Comparison of ENCODE assay signal across 8 cellular contexts in genomic region chr18:48412339-48412929, GRCh38. TPM values are rescaled to one million over a fixed set of nuclear protein-coding genes. Genes with fewer than 3 reads are reported as not detected.
DNase-seq lines count a peak whose midpoint lies in the region; ATAC-seq, FAIRE-seq and TF ChIP-seq lines count a peak whose summit lies in the region.

No MANE protein-coding gene starts in this region.

- intact Hi-C loops in lower leg skin (cut with DNase I; ENCODE audit: low total_unique reads) = no loop called here

- H3K4me1 Mint-ChIP-seq in memory B cell = peaks cover 2% of the 10 kb centered on the region

- peaks cover 22% of the 10 kb centered on the region for H3K27me3 Mint-ChIP-seq in memory B cell

- peaks cover 1% of the 10 kb centered on the region for H3K36me3 Mint-ChIP-seq in memory B cell

- no peak for TF ChIP-seq POLR2A in lower leg skin (IDR thresholded peaks at IDR 0.05)

- H3K4me3 ChIP-seq in HFF-Myc (replicated peaks; ENCODE audit: low read depth, low read length) (no peak overlapping the region), bronchial epithelial cell (ENCODE audit: low read depth, low read length) (no peak overlapping the region), lower leg skin (ENCODE audit: low read depth, poor library complexity, severe bottlenecking) (no peak overlapping the region)

- 16 to 17% methylated on average over 7 of the region's 7 CpGs for WGBS in lower leg skin, 2 donors

- peak; percentile 44 for DNase-seq in DMS 273 treated with DMSO at 0.1 percent for 48 hours (lab: John Stamatoyannopoulos, UW)
- DNase-seq in HFF-Myc (ENCODE audit: extremely low read depth, low read depth) = no peak
- DNase-seq in NCI-H82 treated with DMSO at 0.1 percent for 48 hours (lab: John Stamatoyannopoulos, UW; ENCODE audit: unreplicated experiment) = peak; percentile 16
- DNase-seq in bronchial epithelial cell (ENCODE audit: low read depth) = peak; percentile 54
- no peak for DNase-seq in memory B cell (ENCODE audit: low spot score in 2 of 2)
- no peak for DNase-seq in lower leg skin (ENCODE audit: low spot score in 2 of 2)

- ATAC-seq in memory B cell (ENCODE audit: low read depth) = peak; percentile 51
- no peak for ATAC-seq in HG02840 (IDR thresholded peaks at IDR 0.05; ENCODE audit: low FRiP score, unreplicated experiment)
- ATAC-seq in HG02678 (IDR thresholded peaks at IDR 0.05; ENCODE audit: unreplicated experiment) = no peak

- no peaks in the 10 kb centered on the region for H3K36me3 ChIP-seq in bronchial epithelial cell (ENCODE audit: control insufficient read depth, insufficient read depth, low read length)

- H3K4me3 Mint-ChIP-seq in memory B cell = no peak overlapping the region

- H3K27ac Mint-ChIP-seq in memory B cell = no peak overlapping the region

- no peak for FAIRE-seq in bronchial epithelial cell (lab: Jason Lieb, UNC)

- H3K27me3 ChIP-seq in bronchial epithelial cell (ENCODE audit: control insufficient read depth, insufficient read depth, low read length) = peaks cover 9% of the 10 kb centered on the region

- H3K9me3 Mint-ChIP-seq in memory B cell = peaks cover 4% of the 10 kb centered on the region

- peak; percentile 74 for TF ChIP-seq CTCF in HFF-Myc (IDR thresholded peaks at IDR 0.05; ENCODE audit: low read depth, low read length, missing control alignments)
- TF ChIP-seq CTCF in bronchial epithelial cell (IDR thresholded peaks at IDR 0.05; ENCODE audit: insufficient read depth, low read length, severe bottlenecking) = peak; percentile 75
- TF ChIP-seq CTCF in lower leg skin (IDR thresholded peaks at IDR 0.05) = no peak

RNA-seq across cellular contexts. Expression of gene ZBTB7C, which starts 3.3 kb away (rescaled TPM):
- total RNA-seq in bronchial epithelial cell (under 0.01 and 1.2 TPM in 2 replicates), lower leg skin (10 to 100 TPM; 44.2 to 59.7 (median 50.7) TPM)

Comparison
In these comparisons a context has a peak if more than half of its experiments do, and no peak if none do; other contexts are left out.
1. DNase-seq: peak in DMS 273 treated with DMSO at 0.1 percent for 48 hours (single experiment), NCI-H82 treated with DMSO at 0.1 percent for 48 hours (single experiment) and bronchial epithelial cell (single experiment); none in HFF-Myc (single experiment), memory B cell (0 of 2) and lower leg skin (0 of 2).
2. CTCF ChIP-seq: peak in HFF-Myc (single experiment) and bronchial epithelial cell (single experiment); none in lower leg skin (0 of 3).
3. RNA of gene ZBTB7C, which starts 3.3 kb away (total RNA-seq): 44.2 to 59.7 TPM in lower leg skin; under 0.01 to 1.2 TPM in bronchial epithelial cell; every median in the first group is over 10 times any median in the second.